7 cellular contexts compared by ENCODE assay signal in genomic region chr17:50902358-50902757, GRCh38. TPM values are rescaled to one million over a fixed set of nuclear protein-coding genes. Genes with fewer than 3 reads are reported as not detected.
DNase-seq lines count a peak whose midpoint lies in the region; ATAC-seq, FAIRE-seq and TF ChIP-seq lines count a peak whose summit lies in the region.
"Not testable (repeated sequence)": the region's sequence is repeated elsewhere in the genome, so short reads cannot be mapped to it uniquely, and the experiment has no call there.

No MANE protein-coding gene starts in this region.

- POLR2A ChIA-PET in Caco-2 (lab: Charles Lee), result interaction anchor here (1.0 to 1.5 kb wide), 2 partner anchors 10 to 36 kb away, joined by 5 to 8 read pairs; partner anchors contain the start of gene TOB1

- FAIRE-seq in pancreas (lab: Jason Lieb, UNC), result not testable (repeated sequence)

- not testable (repeated sequence) for H3K27me3 ChIP-seq in Caco-2 (replicated peaks; ENCODE audit: control insufficient read depth, insufficient read depth, low read length); pancreas; suprapubic skin

- not testable (repeated sequence) for TF ChIP-seq POLR2A in suprapubic skin (IDR thresholded peaks at IDR 0.05)

- H3K4me1 Mint-ChIP-seq in Caco-2 (ENCODE audit: low read depth, unreplicated experiment) (peaks cover 37% of the 10 kb centered on the region), T-helper 17 cell (peaks cover 40% of the 10 kb centered on the region)
- peaks cover 46% of the 10 kb centered on the region for H3K4me1 Mint-ChIP-seq in activated naive CD8-positive, alpha-beta T cell (ENCODE audit: low read depth)
- H3K4me1 Mint-ChIP-seq in central memory CD8-positive, alpha-beta T cell, result peaks cover 41% of the 10 kb centered on the region

- CTCF ChIA-PET in Caco-2 (lab: Charles Lee), result interaction anchor here (0.5 to 1.2 kb wide), 2 partner anchors 34 to 50 kb away, joined by 5 to 6 read pairs; no protein-coding TSS in a partner anchor

- not testable (repeated sequence) for H3K9me3 ChIP-seq in Caco-2; T-helper 17 cell (ENCODE audit: control insufficient read depth, low read length, poor library complexity, severe bottlenecking); pancreas; suprapubic skin

- not testable (repeated sequence) for H3K36me3 Mint-ChIP-seq in Caco-2 (ENCODE audit: insufficient read depth, unreplicated experiment); T-helper 17 cell (ENCODE audit: low read depth); activated naive CD8-positive, alpha-beta T cell; central memory CD8-positive, alpha-beta T cell (ENCODE audit: insufficient read depth)

- not testable (repeated sequence) for TF ChIP-seq CTCF in Caco-2 (IDR thresholded peaks at IDR 0.05; ENCODE audit: insufficient read depth in 1 of 2, low read depth in 1 of 2, low read length in 1 of 2, severe bottlenecking in 1 of 2, unreplicated experiment in 1 of 2); pancreas (IDR thresholded peaks at IDR 0.05); suprapubic skin (IDR thresholded peaks at IDR 0.05)

- TF ChIP-seq EP300 in suprapubic skin (IDR thresholded peaks at IDR 0.05), result not testable (repeated sequence)

- H3K27ac Mint-ChIP-seq in Caco-2 (ENCODE audit: unreplicated experiment) (peak overlapping the region; percentile 51), T-helper 17 cell (peak overlapping the region; percentile 96)
- H3K27ac Mint-ChIP-seq in activated naive CD8-positive, alpha-beta T cell, result peak overlapping the region; percentile 75
- H3K27ac Mint-ChIP-seq in central memory CD8-positive, alpha-beta T cell (ENCODE audit: low read depth), result not testable (repeated sequence)

- WGBS in pancreas, 2 donors, result 91 to 97% methylated on average over 1 of the region's 1 CpG
- WGBS in suprapubic skin, result 86% methylated on average over 1 of the region's 1 CpG

- not testable (repeated sequence) for ATAC-seq in T-helper 17 cell; central memory CD8-positive, alpha-beta T cell (replicated peaks; ENCODE audit: extremely low read depth, poor library complexity, severe bottlenecking); Right ventricle myocardium superior (ENCODE audit: poor library complexity); pancreas

- H3K27ac ChIP-seq in pancreas (peak overlapping the region; percentile 90 to 97 (median 94)), suprapubic skin (peak overlapping the region; percentile 94)

- not testable (repeated sequence) for BruUV-seq in Caco-2 (replicated peaks; lab: Mats Ljungman, UMichigan)

- not testable (repeated sequence) for H3K4me3 Mint-ChIP-seq in Caco-2 (ENCODE audit: unreplicated experiment); activated naive CD8-positive, alpha-beta T cell
- H3K4me3 Mint-ChIP-seq in T-helper 17 cell, result peak overlapping the region; percentile 36
- peak overlapping the region; percentile 43 for H3K4me3 Mint-ChIP-seq in central memory CD8-positive, alpha-beta T cell

- H3K36me3 ChIP-seq in Caco-2 (ENCODE audit: control insufficient read depth, insufficient read depth, low read length); pancreas; suprapubic skin: not testable (repeated sequence)

- intact Hi-C loops in Caco-2 (cut with micrococcal nuclease; ENCODE audit: unreplicated experiment); Right ventricle myocardium superior (cut with DNase I): not testable (repeated sequence)
- intact Hi-C loops in pancreas (cut with DNase I), result loop anchor here in 1 of 3 donors (5.0 kb wide), 1 partner anchor 35 kb away; the partner anchor contains the start of gene TOB1

- H3K4me3 ChIP-seq in Caco-2 (ENCODE audit: low read depth, low read length); pancreas; suprapubic skin: not testable (repeated sequence)

- H3K9me3 Mint-ChIP-seq in Caco-2 (ENCODE audit: unreplicated experiment); activated naive CD8-positive, alpha-beta T cell (ENCODE audit: low read depth); central memory CD8-positive, alpha-beta T cell: not testable (repeated sequence)

- H3K4me1 ChIP-seq in Caco-2 (peaks cover 36% of the 10 kb centered on the region), pancreas (peaks cover 48 to 53% (median 50%) of the 10 kb centered on the region in 3 donors), suprapubic skin (peaks cover 40% of the 10 kb centered on the region)

- H3K27me3 Mint-ChIP-seq in Caco-2 (ENCODE audit: insufficient read depth, unreplicated experiment); T-helper 17 cell; activated naive CD8-positive, alpha-beta T cell; central memory CD8-positive, alpha-beta T cell: not testable (repeated sequence)

- DNase-seq in Caco-2; T-helper 17 cell; central memory CD8-positive, alpha-beta T cell (ENCODE audit: low spot score in 2 of 2); pancreas; suprapubic skin (ENCODE audit: low spot score in 2 of 2): not testable (repeated sequence)
- DNase-seq in Right ventricle myocardium superior, result peak; percentile 15

RNA-seq across cellular contexts. Expression of gene TOB1, which starts 36.2 kb away (rescaled TPM):
- total RNA-seq in Caco-2 (2022), result 114 TPM in 2 replicates
- total RNA-seq in T-helper 17 cell, result 100 to 1,000 TPM; 226 to 358 TPM
- total RNA-seq in Right ventricle myocardium superior, result 83.8 TPM
- 100 to 1,000 TPM in 3 of 6 donors, 10 to 100 TPM in 3; 65.9 to 157 (median 99.0) TPM for total RNA-seq in pancreas
- 10 to 100 TPM; 33.1 to 45.8 TPM for polyA plus RNA-seq in pancreas
- total RNA-seq in suprapubic skin, result 100 to 1,000 TPM; 151 to 255 (median 174) TPM
